Comparison of ENCODE assay signal across 1 cellular context in genomic region chr1:186715887-186716809, GRCh38.
A peak's percentile ranks its signal among the peaks of the same experiment; 100 is the strongest.
TF ChIP-seq lines count a peak whose summit lies in the region.

No MANE protein-coding gene starts in this region.

TF ChIP-seq in A549, 52 proteins besides CTCF, POLR2A, EP300 and RAD21 (continued from another document):
- TF ChIP-seq RCOR1 (IDR thresholded peaks at IDR 0.05; ENCODE audit: low read depth, low read length) (no peak), HOXB13 (CRISPR knock-in tag; IDR thresholded peaks at IDR 0.05; ENCODE audit: low read depth) (no peak), JUN (IDR thresholded peaks at IDR 0.05) (peak; percentile 95 to 99), KDM1A (IDR thresholded peaks at IDR 0.05; ENCODE audit: low read depth) (no peak), RNF2 (IDR thresholded peaks at IDR 0.05; ENCODE audit: borderline replicate concordance, low read depth) (no peak), RFX5 (IDR thresholded peaks at IDR 0.05) (no peak), CBX2 (IDR thresholded peaks at IDR 0.05; ENCODE audit: borderline replicate concordance, low read depth) (no peak), MAFK (IDR thresholded peaks at IDR 0.05; ENCODE audit: partially characterized antibody) (peak; percentile 83), HOXB5 (CRISPR knock-in tag; IDR thresholded peaks at IDR 0.05) (peak; percentile 88; the same call in 1 of the 2 replicates), TP53 (CRISPR knock-in tag; IDR thresholded peaks at IDR 0.05) (no peak), NFE2L2 (conservative IDR thresholded peaks at IDR 0.05; ENCODE audit: low read length) (peak; percentile 51), TFCP2L1 (CRISPR knock-in tag; IDR thresholded peaks at IDR 0.05) (no peak), CEBPB (IDR thresholded peaks at IDR 0.05) (peak; percentile 97 to 98), NPAS2 (CRISPR knock-in tag; IDR thresholded peaks at IDR 0.05; ENCODE audit: borderline replicate concordance) (no peak), BCL3 (IDR thresholded peaks at IDR 0.05) (peak; percentile 99; the same call in 2 of the 3 replicates), ELK1 (IDR thresholded peaks at IDR 0.05; ENCODE audit: low read depth, low read length) (no peak), MYC (IDR thresholded peaks at IDR 0.05; ENCODE audit: borderline replicate concordance, low read length) (no peak), EHMT2 (IDR thresholded peaks at IDR 0.05; ENCODE audit: low read depth) (no peak), GATA3 (IDR thresholded peaks at IDR 0.05; ENCODE audit: borderline replicate concordance) (peak; percentile 99), NR3C1 (IDR thresholded peaks at IDR 0.05) (no peak)
- TF ChIP-seq, protein P1, sequence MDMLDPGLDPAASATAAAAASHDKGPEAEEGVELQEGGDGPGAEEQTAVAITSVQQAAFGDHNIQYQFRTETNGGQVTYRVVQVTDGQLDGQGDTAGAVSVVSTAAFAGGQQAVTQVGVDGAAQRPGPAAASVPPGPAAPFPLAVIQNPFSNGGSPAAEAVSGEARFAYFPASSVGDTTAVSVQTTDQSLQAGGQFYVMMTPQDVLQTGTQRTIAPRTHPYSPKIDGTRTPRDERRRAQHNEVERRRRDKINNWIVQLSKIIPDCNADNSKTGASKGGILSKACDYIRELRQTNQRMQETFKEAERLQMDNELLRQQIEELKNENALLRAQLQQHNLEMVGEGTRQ (IDR thresholded peaks at IDR 0.05), result no peak
- TF ChIP-seq, protein P2, sequence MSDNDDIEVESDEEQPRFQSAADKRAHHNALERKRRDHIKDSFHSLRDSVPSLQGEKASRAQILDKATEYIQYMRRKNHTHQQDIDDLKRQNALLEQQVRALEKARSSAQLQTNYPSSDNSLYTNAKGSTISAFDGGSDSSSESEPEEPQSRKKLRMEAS (IDR thresholded peaks at IDR 0.05), result peak; percentile 65
